ENCODE assay signal across 1 cellular context in genomic region chr19:53781332-53781731, GRCh38.
TF ChIP-seq lines count a peak whose summit lies in the region.

No MANE protein-coding gene starts in this region.

TF ChIP-seq in K562, 482 proteins besides CTCF, POLR2A, EP300 and RAD21:
- TF ChIP-seq TFE3 (CRISPR knock-in tag; IDR thresholded peaks at IDR 0.05) (peak; percentile 81), CBFA2T2 (conservative IDR thresholded peaks at IDR 0.05) (peak; percentile 30; the same call in 1 of the 2 replicates), USF2 (CRISPR knock-in tag; IDR thresholded peaks at IDR 0.05) (peak; percentile 40), RAD51 (IDR thresholded peaks at IDR 0.05; ENCODE audit: borderline replicate concordance, low read depth) (peak; percentile 55; the same call in 1 of the 2 replicates)
